In genomic region chr3:99954914-99955644, GRCh38 we compare ENCODE assay signal across 31 cellular contexts.
DNase-seq lines count a peak whose midpoint lies in the region; ATAC-seq, FAIRE-seq and TF ChIP-seq lines count a peak whose summit lies in the region.
"Had no signal": no experiment of that assay in that cellular context is flagged by ENCODE, and none has a peak within 500 bp of the region (broad histone marks: within the 10 kb centered on the region; RNA-seq: fewer than 3 reads in every experiment).

No MANE protein-coding gene starts in this region.

- H2BK15ac ChIP-seq in mesenchymal stem cell (ENCODE audit: low read depth, poor library complexity, severe bottlenecking), result no peak overlapping the region

- TF ChIP-seq CTCF in A549 (IDR thresholded peaks at IDR 0.05), result no peak

- no peak overlapping the region for H4K91ac ChIP-seq in mesenchymal stem cell (ENCODE audit: low read length)

- no peak overlapping the region for H3K14ac ChIP-seq in mesenchymal stem cell (ENCODE audit: low read length in 2 of 2)

- H3K4me1 ChIP-seq in A549 (peaks cover 22% of the 10 kb centered on the region; the same call in 2 of the 3 replicates), mesenchymal stem cell (ENCODE audit: control insufficient read depth, insufficient read depth, low read depth, low read length) (peaks cover 5% of the 10 kb centered on the region)
- H3K4me1 ChIP-seq: colonic mucosa, Peyer's patch had no signal

- H3K9me3 ChIP-seq in A549 (no peaks in the 10 kb centered on the region), mesenchymal stem cell (ENCODE audit: control insufficient read depth, low read length) (no peaks in the 10 kb centered on the region)
- H3K9me3 ChIP-seq: BLaER1 treated with 17β-estradiol and CSF1 and Interleukin-3, amounts not matched to agents 10 nM and 100 nM; colonic mucosa; MG63; Peyer's patch; SJSA1 had no signal

- H3K27ac Mint-ChIP-seq in activated T-cell treated with anti-CD3 and anti-CD28 coated beads, Interleukin-2, amount 50 U/mL, for 24 hours, result no peak overlapping the region
- H3K27ac Mint-ChIP-seq: effector memory CD8-positive, alpha-beta T cell; memory B cell; T-helper 17 cell had no signal

- H2BK12ac ChIP-seq in mesenchymal stem cell (ENCODE audit: low read length in 2 of 2), result no peak overlapping the region

- no peak for TF ChIP-seq EP300 in A549 (IDR thresholded peaks at IDR 0.05)

- no peak overlapping the region for H3K4ac ChIP-seq in mesenchymal stem cell (ENCODE audit: low read depth in 1 of 2, low read length in 2 of 2)

- CTCF ChIA-PET in A549 (lab: Yijun Ruan, JAX), result no interaction called here

- H3K4me1 Mint-ChIP-seq in activated T-cell treated with anti-CD3 and anti-CD28 coated beads, Interleukin-2, amount 50 U/mL, for 24 hours (ENCODE audit: low read depth), result peaks cover 1% of the 10 kb centered on the region

- no peak for TF ChIP-seq POLR2A in A549 (IDR thresholded peaks at IDR 0.05; ENCODE audit: low read length)

- no peak for ATAC-seq in A549
- ATAC-seq: effector memory CD8-positive, alpha-beta T cell; GM12878; K562; sciatic nerve; stimulated activated naive CD8-positive, alpha-beta T cell treated with anti-CD3 and anti-CD28 coated beads, Interleukin-15, Interleukin-2, amounts not matched to agents 100 U/mL and 50 U/mL, for 24 hours; T-helper 17 cell had no signal

- no peak overlapping the region for H2AK5ac ChIP-seq in mesenchymal stem cell (ENCODE audit: low read length, severe bottlenecking)

- no peak overlapping the region for H4K8ac ChIP-seq in mesenchymal stem cell (ENCODE audit: low read length)

- no peaks in the 10 kb centered on the region for H3K27me3 Mint-ChIP-seq in activated T-cell treated with anti-CD3 and anti-CD28 coated beads, Interleukin-2, amount 50 U/mL, for 24 hours
- H3K27me3 Mint-ChIP-seq: effector memory CD8-positive, alpha-beta T cell; memory B cell; T-helper 17 cell had no signal

- DNase-seq in A549 (ENCODE audit: low read depth in 1 of 2, low spot score in 1 of 2), result no peak
- peak; percentile 9 for DNase-seq in NCI-H146 treated with DMSO at 0.1 percent for 48 hours (lab: John Stamatoyannopoulos, UW; ENCODE audit: unreplicated experiment)
- peak; percentile 15 for DNase-seq in dermis blood vessel endothelial cell
- no peak for DNase-seq in mesenchymal stem cell
- no peak for DNase-seq in RKO (ENCODE audit: low spot score)
- no peak for DNase-seq in frontal cortex (ENCODE audit: low spot score in 2 of 2)
- no peak for DNase-seq in activated T-cell treated with anti-CD3 and anti-CD28 coated beads, Interleukin-2, amount 50 U/mL, for 24 hours
- DNase-seq in hepatic stellate cell (ENCODE audit: low spot score), result no peak
- DNase-seq: activated CD4-positive, alpha-beta T cell treated with anti-CD3 and anti-CD28 coated beads for 48 hours; activated naive CD4-positive, alpha-beta T cell treated with anti-CD3 and anti-CD28 coated beads, Interleukin-2, amount 50 U/mL, for 16 hours; amygdala; colonic mucosa; COR-L47; effector memory CD8-positive, alpha-beta T cell; foreskin melanocyte; MG63; NCI-H187; NK-92 treated with Interleukin-12 subunit alpha and Interleukin-12 subunit beta, amount 100 ng/mL, for 24 hours; occipital lobe; Peyer's patch; stimulated activated CD4-positive, alpha-beta T cell treated with anti-CD3 and anti-CD28 coated beads, Interleukin-15, amount 100 ng/mL, for 24 hours; stimulated activated naive CD8-positive, alpha-beta T cell treated with anti-CD3 and anti-CD28 coated beads, Interleukin-15, Interleukin-2, amounts not matched to agents 100 U/mL and 50 U/mL, for 24 hours; T-helper 17 cell had no signal

- H3K4me3 ChIP-seq in A549 (no peak overlapping the region), mesenchymal stem cell (ENCODE audit: insufficient read depth in 1 of 2, low read depth in 1 of 2, low read length in 2 of 2) (no peak overlapping the region)
- H3K4me3 ChIP-seq: BLaER1 treated with 17β-estradiol and CSF1 and Interleukin-3, amounts not matched to agents 10 nM and 100 nM; colonic mucosa; GM12878; K562; MG63; Peyer's patch; SJSA1 had no signal

- H3K18ac ChIP-seq in mesenchymal stem cell (ENCODE audit: low read depth in 1 of 2, low read length in 2 of 2), result no peak overlapping the region

- FAIRE-seq in A549 (lab: Jason Lieb, UNC) (no peak), frontal cortex (lab: Jason Lieb, UNC) (no peak)
- FAIRE-seq: GM12878, H54, islet of Langerhans, K562 had no signal

- no peak overlapping the region for H3K4me3 Mint-ChIP-seq in activated T-cell treated with anti-CD3 and anti-CD28 coated beads, Interleukin-2, amount 50 U/mL, for 24 hours
- H3K4me3 Mint-ChIP-seq: effector memory CD8-positive, alpha-beta T cell; memory B cell; T-helper 17 cell had no signal

- peaks cover 10% of the 10 kb centered on the region for H3K79me1 ChIP-seq in mesenchymal stem cell (replicated peaks; ENCODE audit: low read length, poor library complexity, severe bottlenecking)

- H2AFZ ChIP-seq in mesenchymal stem cell (ENCODE audit: low read depth, low read length), result no peak overlapping the region

- H3K4me2 ChIP-seq in A549 (peak overlapping the region; percentile 53), mesenchymal stem cell (ENCODE audit: low read length, poor library complexity, severe bottlenecking) (no peak overlapping the region)
- H3K4me2 ChIP-seq: BLaER1 treated with 17β-estradiol and CSF1 and Interleukin-3, amounts not matched to agents 10 nM and 100 nM had no signal

- no peak overlapping the region for H2BK120ac ChIP-seq in mesenchymal stem cell (ENCODE audit: low read depth, low read length)

- no peak overlapping the region for H3K23ac ChIP-seq in mesenchymal stem cell (ENCODE audit: low read length in 2 of 2)

- H3K9ac ChIP-seq in mesenchymal stem cell (ENCODE audit: low read length), result no peak overlapping the region
- H3K9ac ChIP-seq: BLaER1 treated with 17β-estradiol and CSF1 and Interleukin-3, amounts not matched to agents 10 nM and 100 nM had no signal

- H3K27me3 ChIP-seq in mesenchymal stem cell (ENCODE audit: control insufficient read depth in 1 of 2, insufficient read depth in 1 of 2, low read length in 2 of 2), result no peaks in the 10 kb centered on the region
- H3K27me3 ChIP-seq: BLaER1 treated with 17β-estradiol and CSF1 and Interleukin-3, amounts not matched to agents 10 nM and 100 nM; colonic mucosa; MG63; Peyer's patch; SJSA1 had no signal

- H3K9me3 Mint-ChIP-seq in activated T-cell treated with anti-CD3 and anti-CD28 coated beads, Interleukin-2, amount 50 U/mL, for 24 hours, result no peaks in the 10 kb centered on the region
- H3K9me3 Mint-ChIP-seq: effector memory CD8-positive, alpha-beta T cell; memory B cell had no signal

- no peaks in the 10 kb centered on the region for H3K36me3 ChIP-seq in mesenchymal stem cell (ENCODE audit: control insufficient read depth in 1 of 2, insufficient read depth in 2 of 2, low read depth in 1 of 2, low read length in 2 of 2)
- H3K36me3 ChIP-seq: colonic mucosa, MG63, Peyer's patch, SJSA1 had no signal

- no peak overlapping the region for H2BK5ac ChIP-seq in mesenchymal stem cell (ENCODE audit: low read depth, low read length, poor library complexity, severe bottlenecking)

- H3K36me3 Mint-ChIP-seq in activated T-cell treated with anti-CD3 and anti-CD28 coated beads, Interleukin-2, amount 50 U/mL, for 24 hours (ENCODE audit: low read depth), result no peaks in the 10 kb centered on the region

- TF ChIP-seq RAD21 in A549 (conservative IDR thresholded peaks at IDR 0.05 in 1 of 2, IDR thresholded peaks at IDR 0.05 in 1 of 2), result no peak

- H3K27ac ChIP-seq in A549 (peak overlapping the region in 1 of 2 experiments; percentile 19; a peak in 2 of 6 replicates), mesenchymal stem cell (ENCODE audit: low read length, poor library complexity, severe bottlenecking) (peak overlapping the region; percentile 74)
- H3K27ac ChIP-seq: BLaER1 treated with 17β-estradiol and CSF1 and Interleukin-3, amounts not matched to agents 10 nM and 100 nM; colonic mucosa; Peyer's patch; SJSA1 had no signal

- POLR2A ChIA-PET in A549 (lab: Yijun Ruan, JAX), result no interaction called here

- 33% methylated on average over 4 of the region's 4 CpGs for WGBS in A549 (ENCODE audit: missing lambda C conversion rate)
- 80% methylated on average over 3 of the region's 4 CpGs for WGBS in mesenchymal stem cell

TF ChIP-seq in A549, 52 proteins besides CTCF, POLR2A, EP300 and RAD21:
- TF ChIP-seq ZNF302 (CRISPR knock-in tag; IDR thresholded peaks at IDR 0.05) (no peak), CHD2 (IDR thresholded peaks at IDR 0.05; ENCODE audit: low read length, partially characterized antibody) (no peak), MAZ (IDR thresholded peaks at IDR 0.05; ENCODE audit: borderline replicate concordance, low read depth, low read length) (no peak), EHMT2 (IDR thresholded peaks at IDR 0.05; ENCODE audit: low read depth) (no peak), KDM1A (IDR thresholded peaks at IDR 0.05; ENCODE audit: low read depth) (no peak), POLR2AphosphoS2 (conservative IDR thresholded peaks at IDR 0.05; ENCODE audit: low read length) (no peak), MAX (IDR thresholded peaks at IDR 0.05) (no peak), NR3C1 (IDR thresholded peaks at IDR 0.05) (no peak), EHF (CRISPR knock-in tag; IDR thresholded peaks at IDR 0.05) (no peak), KDM5A (IDR thresholded peaks at IDR 0.05) (no peak), ATOH8 (CRISPR knock-in tag; IDR thresholded peaks at IDR 0.05; ENCODE audit: low read depth) (no peak), RCOR1 (IDR thresholded peaks at IDR 0.05; ENCODE audit: low read depth, low read length) (no peak), CEBPB (IDR thresholded peaks at IDR 0.05) (no peak), RNF2 (IDR thresholded peaks at IDR 0.05; ENCODE audit: borderline replicate concordance, low read depth) (no peak)
TF ChIP-seq in A549: peak in this region for 0.

Comparison
In these comparisons a context has a peak if more than half of its experiments do, and no peak if none do; other contexts are left out.
1. DNase-seq: peak in NCI-H146 treated with DMSO at 0.1 percent for 48 hours (single experiment) and dermis blood vessel endothelial cell (single experiment); none in A549 (0 of 2), mesenchymal stem cell (single experiment), RKO (single experiment), frontal cortex (0 of 2), activated T-cell treated with anti-CD3 and anti-CD28 coated beads, Interleukin-2, amount 50 U/mL, for 24 hours (single experiment) and hepatic stellate cell (single experiment).